In genomic region chr22:36765943-36766450, GRCh38 we compare ENCODE assay signal across 1 cellular context.
TF ChIP-seq lines count a peak whose summit lies in the region.

No MANE protein-coding gene starts in this region.

TF ChIP-seq in IMR-90, 13 proteins besides CTCF, POLR2A, EP300 and RAD21 (continued from another document):
- TF ChIP-seq BHLHE40 (IDR thresholded peaks at IDR 0.05; ENCODE audit: low read depth, low read length) (peak; percentile 22; the same call in 1 of the 2 replicates), USF2 (IDR thresholded peaks at IDR 0.05; ENCODE audit: low read depth, low read length) (no peak)
